34 cellular contexts compared by ENCODE assay signal in genomic region chr14:65198346-65198745, GRCh38.
"Had no signal": no experiment of that assay in that cellular context is flagged by ENCODE, and none has a peak within 500 bp of the region (broad histone marks: within the 10 kb centered on the region; RNA-seq: fewer than 3 reads in every experiment).

No MANE protein-coding gene starts in this region.

- H3K27me3 ChIP-seq: brain microvascular endothelial cell, MG63 had no signal

- FAIRE-seq: RCC 7860, TTC549 had no signal

- DNase-seq: activated CD4-positive, alpha-beta T cell treated with anti-CD3 and anti-CD28 coated beads, Interleukin-2, amount 10 ng/mL, durations not matched to agents 24 days and 14 days; activated CD4-positive, alpha-beta T cell treated with anti-CD3 and anti-CD28 coated beads, Interleukin-2, amount 50 U/mL, for 4 hours; activated CD8-positive, alpha-beta T cell treated with anti-CD3 and anti-CD28 coated beads for 36 hours; activated effector memory CD4-positive, alpha-beta T cell treated with anti-CD3 and anti-CD28 coated beads, Interleukin-2, amount 50 U/mL, for 16 hours; activated naive CD4-positive, alpha-beta T cell; activated naive CD4-positive, alpha-beta T cell treated with anti-CD3 and anti-CD28 coated beads, Interleukin-2, amount 50 U/mL, for 16 hours; activated naive CD8-positive, alpha-beta T cell treated with anti-CD3 and anti-CD28 coated beads for 36 hours; activated T-cell treated with anti-CD3 and anti-CD28 coated beads, Interleukin-2, amount 50 U/mL, for 1 hour; activated T-cell treated with anti-CD3 and anti-CD28 coated beads, Interleukin-2, amount 50 U/mL, for 72 hours; amniotic stem cell; aorta; brain microvascular endothelial cell; central memory CD4-positive, alpha-beta T cell; Kasumi-1; KBM-7; MG63; NCI-H1048; NCI-H1105 treated with DMSO at 0.1 percent for 48 hours; NCI-H1436; NCI-H1694; NCI-H1930; NCI-H2081 treated with DMSO at 0.1 percent for 48 hours; NCI-H226; NCI-H446 treated with DMSO at 0.1 percent for 48 hours; NCI-H524; NCI-H69; NCI-H82; PC-9; SIG-M5 had no signal

- ATAC-seq: activated CD8-positive, alpha-beta T cell treated with anti-CD3 and anti-CD28 coated beads for 36 hours; activated T-cell treated with anti-CD3 and anti-CD28 coated beads, Interleukin-2, amount 50 U/mL, for 72 hours; activated T-helper 17 cell treated with anti-CD3 and anti-CD28 coated beads, Interleukin-2, amount 50 U/mL, for 72 hours; Right ventricle myocardium inferior had no signal

- H3K9me3 ChIP-seq: MG63 had no signal

- H3K36me3 ChIP-seq: brain microvascular endothelial cell, MG63 had no signal

- H2AFZ ChIP-seq: PC-9 had no signal

- H3K4me3 ChIP-seq: MG63, PC-9 had no signal

- H3K4me2 ChIP-seq: PC-9 had no signal

- H3K27ac ChIP-seq: brain microvascular endothelial cell, PC-9, RWPE1 had no signal
